36 cellular contexts compared by ENCODE assay signal in genomic region chr12:32975122-32975521, GRCh38.
"Had no signal": no experiment of that assay in that cellular context is flagged by ENCODE, and none has a peak within 500 bp of the region (broad histone marks: within the 10 kb centered on the region; RNA-seq: fewer than 3 reads in every experiment).

No MANE protein-coding gene starts in this region.

- H3K4me3 Mint-ChIP-seq: activated B cell treated with CpG ODN at 0.5 μM for 24 hours; activated CD4-positive, alpha-beta memory T cell treated with anti-CD3 and anti-CD28 coated beads for 36 hours; activated CD4-positive, alpha-beta T cell treated with anti-CD3 and anti-CD28 coated beads, Interleukin-2, amount 10 ng/mL, durations not matched to agents 24 days and 14 days; activated CD8-positive, alpha-beta T cell treated with anti-CD3 and anti-CD28 coated beads for 36 hours; activated naive CD4-positive, alpha-beta T cell treated with anti-CD3 and anti-CD28 coated beads, Interleukin-2, amount 10 ng/mL, durations not matched to agents 7 days and 5 days; activated naive CD4-positive, alpha-beta T cell treated with anti-CD3 and anti-CD28 coated beads, Interleukin-2, amount 50 U/mL, for 24 hours; activated naive CD8-positive, alpha-beta T cell; activated naive CD8-positive, alpha-beta T cell treated with anti-CD3 and anti-CD28 coated beads, Interleukin-2, amount 10 ng/mL, durations not matched to agents 7 days and 5 days; activated naive CD8-positive, alpha-beta T cell treated with anti-CD3 and anti-CD28 coated beads, Interleukin-2, amount 50 U/mL, for 24 hours; activated T-cell treated with anti-CD3 and anti-CD28 coated beads, Interleukin-2, amount 50 U/mL, for 4 hours; activated T-cell treated with anti-CD3 and anti-CD28 coated beads, Interleukin-2, amount 50 U/mL, for 72 hours; activated T-helper 1 cell treated with anti-CD3 and anti-CD28 coated beads, Interleukin-12 subunit alpha, Interleukin-12 subunit beta, Interleukin-2, Interleukin-4 antibody, amounts not matched to agents 30 ng/mL and 10 ng/mL and 1 ng/mL, durations not matched to agents 14 hours and 24 hours and 36 hours; activated T-helper 17 cell treated with anti-CD3 and anti-CD28 coated beads, Interleukin-2, amount 50 U/mL, for 72 hours; T-helper 1 cell treated with Interleukin-12 subunit alpha and Interleukin-12 subunit beta and Interleukin-4 antibody, amounts not matched to agents 30 μg/mL and 1 μg/mL, for 36 hours; T-helper 2 cell treated with Interferon-gamma antibody and Interleukin-4, amounts not matched to agents 5 μg/mL and 100 μg/mL, for 36 hours had no signal

- H3K36me3 Mint-ChIP-seq: activated CD4-positive, alpha-beta memory T cell treated with anti-CD3 and anti-CD28 coated beads for 36 hours; activated naive CD4-positive, alpha-beta T cell treated with anti-CD3 and anti-CD28 coated beads, Interleukin-2, amount 10 ng/mL, durations not matched to agents 7 days and 5 days; activated naive CD4-positive, alpha-beta T cell treated with anti-CD3 and anti-CD28 coated beads, Interleukin-2, amount 50 U/mL, for 24 hours; activated naive CD8-positive, alpha-beta T cell; activated naive CD8-positive, alpha-beta T cell treated with anti-CD3 and anti-CD28 coated beads, Interleukin-2, amount 10 ng/mL, durations not matched to agents 7 days and 5 days had no signal

- H3K9me3 Mint-ChIP-seq: activated B cell treated with CpG ODN at 0.5 μM for 24 hours; activated CD4-positive, alpha-beta memory T cell treated with anti-CD3 and anti-CD28 coated beads for 36 hours; activated CD4-positive, alpha-beta T cell treated with anti-CD3 and anti-CD28 coated beads, Interleukin-2, amount 10 ng/mL, durations not matched to agents 24 days and 14 days; activated CD8-positive, alpha-beta T cell treated with anti-CD3 and anti-CD28 coated beads for 36 hours; activated naive CD4-positive, alpha-beta T cell treated with anti-CD3 and anti-CD28 coated beads, Interleukin-2, amount 10 ng/mL, durations not matched to agents 7 days and 5 days; activated naive CD4-positive, alpha-beta T cell treated with anti-CD3 and anti-CD28 coated beads, Interleukin-2, amount 50 U/mL, for 24 hours; activated naive CD8-positive, alpha-beta T cell treated with anti-CD3 and anti-CD28 coated beads, Interleukin-2, amount 10 ng/mL, durations not matched to agents 7 days and 5 days; activated naive CD8-positive, alpha-beta T cell treated with anti-CD3 and anti-CD28 coated beads, Interleukin-2, amount 50 U/mL, for 24 hours; activated T-cell treated with anti-CD3 and anti-CD28 coated beads, Interleukin-2, amount 50 U/mL, for 4 hours; activated T-cell treated with anti-CD3 and anti-CD28 coated beads, Interleukin-2, amount 50 U/mL, for 72 hours; activated T-helper 1 cell treated with anti-CD3 and anti-CD28 coated beads, Interleukin-12 subunit alpha, Interleukin-12 subunit beta, Interleukin-2, Interleukin-4 antibody, amounts not matched to agents 30 ng/mL and 10 ng/mL and 1 ng/mL, durations not matched to agents 14 hours and 24 hours and 36 hours; activated T-helper 17 cell treated with anti-CD3 and anti-CD28 coated beads, Interleukin-2, amount 50 U/mL, for 72 hours; T-helper 1 cell treated with Interleukin-12 subunit alpha and Interleukin-12 subunit beta and Interleukin-4 antibody, amounts not matched to agents 30 μg/mL and 1 μg/mL, for 36 hours; T-helper 2 cell treated with Interferon-gamma antibody and Interleukin-4, amounts not matched to agents 5 μg/mL and 100 μg/mL, for 36 hours had no signal

- H3K27me3 Mint-ChIP-seq: activated B cell treated with CpG ODN at 0.5 μM for 24 hours; activated CD4-positive, alpha-beta memory T cell treated with anti-CD3 and anti-CD28 coated beads for 36 hours; activated CD4-positive, alpha-beta T cell treated with anti-CD3 and anti-CD28 coated beads, Interleukin-2, amount 10 ng/mL, durations not matched to agents 24 days and 14 days; activated CD8-positive, alpha-beta T cell treated with anti-CD3 and anti-CD28 coated beads for 36 hours; activated naive CD4-positive, alpha-beta T cell treated with anti-CD3 and anti-CD28 coated beads, Interleukin-2, amount 10 ng/mL, durations not matched to agents 7 days and 5 days; activated naive CD4-positive, alpha-beta T cell treated with anti-CD3 and anti-CD28 coated beads, Interleukin-2, amount 50 U/mL, for 24 hours; activated naive CD8-positive, alpha-beta T cell treated with anti-CD3 and anti-CD28 coated beads, Interleukin-2, amount 10 ng/mL, durations not matched to agents 7 days and 5 days; activated naive CD8-positive, alpha-beta T cell treated with anti-CD3 and anti-CD28 coated beads, Interleukin-2, amount 50 U/mL, for 24 hours; activated T-helper 17 cell treated with anti-CD3 and anti-CD28 coated beads, Interleukin-2, amount 50 U/mL, for 72 hours had no signal

- ATAC-seq: activated CD8-positive, alpha-beta T cell treated with anti-CD3 and anti-CD28 coated beads for 36 hours; activated naive CD8-positive, alpha-beta T cell treated with anti-CD3 and anti-CD28 coated beads, Interleukin-2, amount 50 U/mL, for 24 hours; activated T-cell treated with anti-CD3 and anti-CD28 coated beads, Interleukin-2, amount 50 U/mL, for 4 hours; activated T-cell treated with anti-CD3 and anti-CD28 coated beads, Interleukin-2, amount 50 U/mL, for 72 hours; activated T-helper 17 cell treated with anti-CD3 and anti-CD28 coated beads, Interleukin-2, amount 50 U/mL, for 72 hours; body of pancreas had no signal

- H3K27ac Mint-ChIP-seq: activated B cell treated with CpG ODN at 0.5 μM for 24 hours; activated CD4-positive, alpha-beta memory T cell treated with anti-CD3 and anti-CD28 coated beads for 36 hours; activated CD4-positive, alpha-beta T cell treated with anti-CD3 and anti-CD28 coated beads, Interleukin-2, amount 10 ng/mL, durations not matched to agents 24 days and 14 days; activated CD8-positive, alpha-beta T cell treated with anti-CD3 and anti-CD28 coated beads for 36 hours; activated naive CD4-positive, alpha-beta T cell treated with anti-CD3 and anti-CD28 coated beads, Interleukin-2, amount 10 ng/mL, durations not matched to agents 7 days and 5 days; activated naive CD4-positive, alpha-beta T cell treated with anti-CD3 and anti-CD28 coated beads, Interleukin-2, amount 50 U/mL, for 24 hours; activated naive CD8-positive, alpha-beta T cell; activated naive CD8-positive, alpha-beta T cell treated with anti-CD3 and anti-CD28 coated beads, Interleukin-2, amount 10 ng/mL, durations not matched to agents 7 days and 5 days; activated naive CD8-positive, alpha-beta T cell treated with anti-CD3 and anti-CD28 coated beads, Interleukin-2, amount 50 U/mL, for 24 hours; activated T-cell treated with anti-CD3 and anti-CD28 coated beads, Interleukin-2, amount 50 U/mL, for 72 hours; activated T-helper 1 cell treated with anti-CD3 and anti-CD28 coated beads, Interleukin-12 subunit alpha, Interleukin-12 subunit beta, Interleukin-2, Interleukin-4 antibody, amounts not matched to agents 30 ng/mL and 10 ng/mL and 1 ng/mL, durations not matched to agents 14 hours and 24 hours and 36 hours; activated T-helper 17 cell treated with anti-CD3 and anti-CD28 coated beads, Interleukin-2, amount 50 U/mL, for 72 hours; T-helper 1 cell treated with Interleukin-12 subunit alpha and Interleukin-12 subunit beta and Interleukin-4 antibody, amounts not matched to agents 30 μg/mL and 1 μg/mL, for 36 hours; T-helper 2 cell treated with Interferon-gamma antibody and Interleukin-4, amounts not matched to agents 5 μg/mL and 100 μg/mL, for 36 hours had no signal

- H3K4me3 ChIP-seq: body of pancreas, breast epithelium had no signal

- DNase-seq: activated B cell treated with CpG ODN at 0.5 μM for 24 hours; activated CD4-positive, alpha-beta memory T cell treated with anti-CD3 and anti-CD28 coated beads for 36 hours; activated CD4-positive, alpha-beta T cell treated with anti-CD3 and anti-CD28 coated beads for 4 hours; activated CD4-positive, alpha-beta T cell treated with anti-CD3 and anti-CD28 coated beads, Interleukin-2, amount 10 ng/mL, durations not matched to agents 24 days and 14 days; activated CD4-positive, alpha-beta T cell treated with anti-CD3 and anti-CD28 coated beads, Interleukin-2, amount 50 U/mL, for 1 hour; activated CD4-positive, alpha-beta T cell treated with anti-CD3 and anti-CD28 coated beads, Interleukin-2, amount 50 U/mL, for 4 hours; activated CD4-positive, CD25-positive, alpha-beta regulatory T cell treated with anti-CD3 and anti-CD28 coated beads, Interleukin-2, amount 50 U/mL, for 72 hours; activated CD8-positive, alpha-beta memory T cell treated with anti-CD3 and anti-CD28 coated beads, Interleukin-2, amount 50 U/mL, for 4 hours; activated CD8-positive, alpha-beta T cell treated with anti-CD3 and anti-CD28 coated beads for 36 hours; activated effector memory CD4-positive, alpha-beta T cell treated with anti-CD3 and anti-CD28 coated beads, Interleukin-2, amount 50 U/mL, for 16 hours; activated gamma-delta T cell treated with Interleukin-2 at 50 U/mL for 16 hours; activated naive CD4-positive, alpha-beta T cell treated with anti-CD3 and anti-CD28 coated beads, Interleukin-2, amount 10 ng/mL, durations not matched to agents 7 days and 5 days; activated naive CD4-positive, alpha-beta T cell treated with Interleukin-2 at 50 U/mL for 16 hours; activated naive CD8-positive, alpha-beta T cell treated with anti-CD3 and anti-CD28 coated beads, Interleukin-2, amount 10 ng/mL, durations not matched to agents 7 days and 5 days; activated naive CD8-positive, alpha-beta T cell treated with anti-CD3 and anti-CD28 coated beads, Interleukin-2, amount 50 U/mL, for 24 hours; activated T-cell treated with anti-CD3 and anti-CD28 coated beads for 4 hours; activated T-cell treated with anti-CD3 and anti-CD28 coated beads, Interleukin-2, amount 50 U/mL, for 1 hour; activated T-cell treated with anti-CD3 and anti-CD28 coated beads, Interleukin-2, amount 50 U/mL, for 4 hours; activated T-cell treated with anti-CD3 and anti-CD28 coated beads, Interleukin-2, amount 50 U/mL, for 72 hours; amygdala; aorta; body of pancreas; brain microvascular endothelial cell; central memory CD4-positive, alpha-beta T cell; SW 1271; T-helper 1 cell; T-helper 2 cell; T-helper 9 cell had no signal

- H3K4me1 Mint-ChIP-seq: activated B cell treated with CpG ODN at 0.5 μM for 24 hours; activated CD4-positive, alpha-beta T cell treated with anti-CD3 and anti-CD28 coated beads, Interleukin-2, amount 10 ng/mL, durations not matched to agents 24 days and 14 days; activated naive CD4-positive, alpha-beta T cell treated with anti-CD3 and anti-CD28 coated beads, Interleukin-2, amount 10 ng/mL, durations not matched to agents 7 days and 5 days; activated naive CD4-positive, alpha-beta T cell treated with anti-CD3 and anti-CD28 coated beads, Interleukin-2, amount 50 U/mL, for 24 hours; activated naive CD8-positive, alpha-beta T cell treated with anti-CD3 and anti-CD28 coated beads, Interleukin-2, amount 10 ng/mL, durations not matched to agents 7 days and 5 days; activated naive CD8-positive, alpha-beta T cell treated with anti-CD3 and anti-CD28 coated beads, Interleukin-2, amount 50 U/mL, for 24 hours; activated T-helper 17 cell treated with anti-CD3 and anti-CD28 coated beads, Interleukin-2, amount 50 U/mL, for 72 hours had no signal

- H3K27ac ChIP-seq: body of pancreas, brain microvascular endothelial cell, breast epithelium, VCaP had no signal
